In the genomic region with DNA sequence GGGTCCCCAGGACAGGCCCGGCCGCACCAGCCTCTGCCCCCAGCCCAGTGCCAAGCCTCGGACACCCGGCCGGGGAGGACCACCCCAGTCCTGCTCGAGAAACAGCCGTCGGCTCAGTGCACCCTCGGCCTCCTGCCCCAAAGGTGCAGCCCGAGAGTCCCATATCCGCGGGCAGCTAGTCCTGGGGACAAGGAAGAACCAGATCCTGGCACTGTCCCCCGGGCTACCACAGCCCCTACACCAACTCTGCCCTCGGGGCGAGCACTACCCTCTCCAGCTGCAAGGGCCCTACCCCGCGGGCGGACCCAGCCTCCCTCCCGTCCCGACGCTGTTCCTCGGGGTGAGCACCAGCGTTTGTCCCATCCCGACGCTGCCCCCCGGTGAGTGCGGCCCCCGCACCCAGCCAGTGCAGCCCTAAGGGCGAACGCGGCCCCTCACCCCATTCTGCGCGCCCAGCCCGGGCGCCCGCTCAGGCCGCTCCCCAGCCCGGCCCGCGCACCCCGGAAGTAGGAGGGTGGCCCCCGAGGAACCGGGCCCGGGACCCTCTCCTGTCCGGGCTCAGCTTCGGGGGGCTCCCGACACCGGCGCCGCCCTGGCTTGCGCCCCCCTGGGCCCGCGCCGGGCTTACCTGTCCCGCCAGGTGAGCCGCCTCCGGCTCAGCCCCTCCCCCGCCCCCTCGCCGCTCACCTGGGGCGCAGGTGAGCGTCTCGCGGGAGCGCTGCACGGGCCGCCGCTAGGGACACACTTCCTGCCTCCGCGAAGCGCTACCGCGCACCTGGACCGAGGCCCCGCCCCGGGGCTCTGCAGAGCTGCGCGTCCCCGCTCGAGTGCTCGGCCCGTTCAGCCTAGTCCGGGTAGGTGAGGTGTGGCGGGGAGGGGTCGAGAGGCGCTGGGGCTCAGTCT, we compare ENCODE assay signal across 9 cellular contexts. TPM values are rescaled to one million over a fixed set of nuclear protein-coding genes. Genes with fewer than 3 reads are reported as not detected.
DNase-seq lines count a peak whose midpoint lies in the region; ATAC-seq and TF ChIP-seq lines count a peak whose summit lies in the region.
"Had no signal": no experiment of that assay in that cellular context is flagged by ENCODE, and none has a peak within 500 bp of the region (broad histone marks: within the 10 kb centered on the region; RNA-seq: fewer than 3 reads in every experiment).

A gene with protein sequence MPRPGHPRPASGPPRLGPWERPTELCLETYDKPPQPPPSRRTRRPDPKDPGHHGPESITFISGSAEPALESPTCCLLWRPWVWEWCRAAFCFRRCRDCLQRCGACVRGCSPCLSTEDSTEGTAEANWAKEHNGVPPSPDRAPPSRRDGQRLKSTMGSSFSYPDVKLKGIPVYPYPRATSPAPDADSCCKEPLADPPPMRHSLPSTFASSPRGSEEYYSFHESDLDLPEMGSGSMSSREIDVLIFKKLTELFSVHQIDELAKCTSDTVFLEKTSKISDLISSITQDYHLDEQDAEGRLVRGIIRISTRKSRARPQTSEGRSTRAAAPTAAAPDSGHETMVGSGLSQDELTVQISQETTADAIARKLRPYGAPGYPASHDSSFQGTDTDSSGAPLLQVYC (minus strand): TSS at position 747 of the 903 bp plus-strand sequence. CDS start 8,088 bp downstream, outside the sequence.

- no peaks in the 10 kb centered on the region for H4K20me1 ChIP-seq in neural progenitor cell (ENCODE audit: low read depth)

- POLR2A ChIA-PET in AG04449 (lab: Yijun Ruan, JAX), result no interaction called here
- POLR2A ChIA-PET in activated CD8-positive, alpha-beta T cell treated with anti-CD3 and anti-CD28 coated beads for 36 hours (lab: Charles Lee), result interaction anchor here (1.2 to 1.5 kb wide), 3 partner anchors 9 to 29 kb away, joined by 3 read pairs; no protein-coding TSS in a partner anchor

- no peak within 1 kb of the TSS for H3K9ac ChIP-seq in neural progenitor cell

- H3K4me2 ChIP-seq in neural progenitor cell, result peak within 1 kb of the TSS; percentile 95

- peaks cover 15% of the 10 kb centered on the region for H3F3A ChIP-seq in neural progenitor cell (ENCODE audit: low read depth)

- no peak within 1 kb of the TSS for H3K27ac ChIP-seq in neural progenitor cell

- intact Hi-C loops in activated CD8-positive, alpha-beta T cell treated with anti-CD3 and anti-CD28 coated beads for 36 hours (cut with micrococcal nuclease), result no loop called here

- H3K4me3 ChIP-seq in AG04449 (ENCODE audit: low read depth, low read length) (peak within 1 kb of the TSS; percentile 8; the same call in 1 of the 2 replicates), epithelial cell of esophagus (ENCODE audit: low read length) (peak within 1 kb of the TSS; percentile 96), neural progenitor cell (peak within 1 kb of the TSS; percentile 88)

- no peaks in the 10 kb centered on the region for H3K36me3 Mint-ChIP-seq in activated CD8-positive, alpha-beta T cell treated with anti-CD3 and anti-CD28 coated beads for 36 hours (ENCODE audit: low read depth)
- no peaks in the 10 kb centered on the region for H3K36me3 Mint-ChIP-seq in neural progenitor cell

- CTCF ChIA-PET in AG04449 (lab: Yijun Ruan, JAX), result no interaction called here
- CTCF ChIA-PET in activated CD8-positive, alpha-beta T cell treated with anti-CD3 and anti-CD28 coated beads for 36 hours (lab: Charles Lee), result interaction anchor here (0.7 to 2.0 kb wide), 7 partner anchors 9 to 86 kb away, joined by 3 to 9 read pairs (median 3); no protein-coding TSS in a partner anchor

- peak within 1 kb of the TSS; percentile 89 for H2AFZ ChIP-seq in neural progenitor cell (replicated peaks)

- no peak within 1 kb of the TSS for H3K27ac Mint-ChIP-seq in activated CD8-positive, alpha-beta T cell treated with anti-CD3 and anti-CD28 coated beads for 36 hours
- no peak within 1 kb of the TSS for H3K27ac Mint-ChIP-seq in neural progenitor cell

- H3K9me3 ChIP-seq in neural progenitor cell (ENCODE audit: low read depth), result no peaks in the 10 kb centered on the region

- H3K27me3 Mint-ChIP-seq in activated CD8-positive, alpha-beta T cell treated with anti-CD3 and anti-CD28 coated beads for 36 hours, result peaks cover 25% of the 10 kb centered on the region
- peaks cover 57% of the 10 kb centered on the region for H3K27me3 Mint-ChIP-seq in neural progenitor cell (ENCODE audit: insufficient read depth, low read depth)

- peak within 1 kb of the TSS; percentile 70 for H3K4me3 Mint-ChIP-seq in activated CD8-positive, alpha-beta T cell treated with anti-CD3 and anti-CD28 coated beads for 36 hours
- peak within 1 kb of the TSS; percentile 71 for H3K4me3 Mint-ChIP-seq in neural progenitor cell

- peaks cover 46% of the 10 kb centered on the region for H3K27me3 ChIP-seq in neural progenitor cell

- H3K9me3 Mint-ChIP-seq in activated CD8-positive, alpha-beta T cell treated with anti-CD3 and anti-CD28 coated beads for 36 hours, result no peaks in the 10 kb centered on the region
- H3K9me3 Mint-ChIP-seq in neural progenitor cell, result peaks cover 3% of the 10 kb centered on the region

- peaks cover 3% of the 10 kb centered on the region for H3K4me1 Mint-ChIP-seq in activated CD8-positive, alpha-beta T cell treated with anti-CD3 and anti-CD28 coated beads for 36 hours (ENCODE audit: low read depth)
- peaks cover 4% of the 10 kb centered on the region for H3K4me1 Mint-ChIP-seq in neural progenitor cell

- no peaks in the 10 kb centered on the region for H3K36me3 ChIP-seq in neural progenitor cell

- no peaks in the 10 kb centered on the region for H3K4me1 ChIP-seq in neural progenitor cell

- ATAC-seq in activated CD8-positive, alpha-beta T cell treated with anti-CD3 and anti-CD28 coated beads for 36 hours, result peak; percentile 77
- no peak for ATAC-seq in GM18907 (IDR thresholded peaks at IDR 0.05; ENCODE audit: unreplicated experiment)

- no peak for TF ChIP-seq CTCF in AG04449 (IDR thresholded peaks at IDR 0.05; ENCODE audit: insufficient read depth, low read length, missing control alignments)
- TF ChIP-seq CTCF in activated CD8-positive, alpha-beta T cell treated with anti-CD3 and anti-CD28 coated beads for 36 hours (IDR thresholded peaks at IDR 0.05), result peak; percentile 15
- peak; percentile 29 for TF ChIP-seq CTCF in epithelial cell of esophagus (IDR thresholded peaks at IDR 0.05; ENCODE audit: insufficient read depth, low read depth, low read length, missing control alignments)
- TF ChIP-seq CTCF in neural progenitor cell (IDR thresholded peaks at IDR 0.05), result peak; percentile 48

- H3K79me2 ChIP-seq in neural progenitor cell (ENCODE audit: low read depth), result no peaks in the 10 kb centered on the region

- DNase-seq in AG04449 (ENCODE audit: low read depth, low spot score) (no peak), NCI-H1436 treated with DMSO at 0.1 percent for 48 hours (lab: John Stamatoyannopoulos, UW) (peak; percentile 7), epithelial cell of esophagus (ENCODE audit: low read depth) (peak; percentile 92), neural progenitor cell (ENCODE audit: low spot score) (peak; percentile 69), SKM-1 treated with dmso at 0.1 percent for 144 hours (lab: John Stamatoyannopoulos, UW; ENCODE audit: unreplicated experiment) (no peak), inferior parietal cortex (ENCODE audit: extremely low spot score) (no peak)
- DNase-seq in activated CD8-positive, alpha-beta T cell treated with anti-CD3 and anti-CD28 coated beads for 36 hours, result peak; percentile 37

RNA-seq across cellular contexts. Expression of the gene that starts here (rescaled TPM):
- under 1 TPM; 0.18 to 0.27 TPM for total RNA-seq in activated CD8-positive, alpha-beta T cell treated with anti-CD3 and anti-CD28 coated beads for 36 hours
- 1.1 TPM in 1 of 2 replicates, not detected in the other for total RNA-seq in neural progenitor cell (ENCODE audit: low replicate concordance)
- total RNA-seq: fibroblast of lung had no signal

Comparison
In these comparisons a context has a peak if more than half of its experiments do, and no peak if none do; other contexts are left out.
1. Peak in DNase-seq and ATAC-seq in activated CD8-positive, alpha-beta T cell treated with anti-CD3 and anti-CD28 coated beads for 36 hours; RNA of the gene not detected or under 1 TPM.
2. DNase-seq: peak in NCI-H1436 treated with DMSO at 0.1 percent for 48 hours (single experiment), epithelial cell of esophagus (single experiment) and neural progenitor cell (single experiment); none in AG04449 (single experiment), SKM-1 treated with dmso at 0.1 percent for 144 hours (single experiment) and inferior parietal cortex (single experiment).
3. H3K4me3 ChIP-seq: peak in every context shown above with its lines; median percentile 96 in epithelial cell of esophagus; 88 in neural progenitor cell; 8 in AG04449.